Comparison of ENCODE assay signal across 13 cellular contexts in the genomic region with DNA sequence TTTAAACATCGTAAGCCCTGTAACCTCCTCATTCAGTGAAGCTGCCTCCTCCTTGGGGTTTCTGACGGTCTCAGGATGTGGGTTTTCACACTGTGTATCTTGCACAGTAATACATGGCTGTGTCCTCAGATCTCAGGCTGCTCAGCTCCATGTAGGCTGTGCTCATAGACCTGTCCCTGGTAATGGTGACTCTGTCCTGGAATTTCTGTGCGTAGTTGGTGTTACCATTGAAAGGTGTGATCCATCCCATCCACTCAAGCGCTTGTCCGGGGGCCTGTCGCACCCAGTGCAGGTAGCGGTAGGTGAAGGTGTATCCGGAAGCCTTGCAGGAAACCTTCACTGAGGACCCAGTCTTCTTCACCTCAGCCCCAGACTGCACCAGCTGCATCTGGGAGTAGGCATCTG.
DNase-seq lines count a peak whose midpoint lies in the region; ATAC-seq and TF ChIP-seq lines count a peak whose summit lies in the region.
"Had no signal": no experiment of that assay in that cellular context is flagged by ENCODE, and none has a peak within 500 bp of the region (broad histone marks: within the 10 kb centered on the region; RNA-seq: fewer than 3 reads in every experiment).

No MANE protein-coding gene starts in this region.

- no peak for TF ChIP-seq CTCF in colonic mucosa (IDR thresholded peaks at IDR 0.05)

- DNase-seq in T-cell: peak; percentile 30 to 77 (median 61)
- peak; percentile 39 for DNase-seq in activated CD8-positive, alpha-beta memory T cell treated with anti-CD3 and anti-CD28 coated beads, Interleukin-2, amount 50 U/mL, for 4 hours
- peak; percentile 20 for DNase-seq in colonic mucosa
- DNase-seq in stimulated activated naive CD4-positive, alpha-beta T cell treated with Interleukin-2 at 50 U/mL for 16 hours (lab: John Stamatoyannopoulos, UW): peak; percentile 36
- no peak for DNase-seq in NCI-H1048 (lab: John Stamatoyannopoulos, UW)
- no peak for DNase-seq in superior temporal gyrus (ENCODE audit: extremely low spot score)
- no peak for DNase-seq in KG1 (lab: John Stamatoyannopoulos, UW)
- DNase-seq: adrenal gland, Calu3, NCI-H1694 had no signal

- intact Hi-C loops in colonic mucosa (cut with DNase I): no loop called here

- peaks cover 63 to 82% (median 64%) of the 10 kb centered on the region in 3 donors for H3K4me1 Mint-ChIP-seq in T-cell
- H3K4me1 Mint-ChIP-seq: GM23338 had no signal

- CTCF ChIA-PET in T-cell (lab: Charles Lee): interaction anchor here (0.6 to 2.2 kb wide), 8 partner anchors 14 to 91 kb away, joined by 3 to 8 read pairs (median 4); no protein-coding TSS in a partner anchor

- H3K9me3 Mint-ChIP-seq in T-cell: no peaks in the 10 kb centered on the region
- H3K9me3 Mint-ChIP-seq: dendritic cell treated with granulocyte-macrophage colony-stimulating factor and Interleukin-4, amounts not matched to agents 40 ng/mL and 50 ng/mL, for 4 days had no signal

- H3K36me3 Mint-ChIP-seq in T-cell: no peaks in the 10 kb centered on the region

- H3K27ac Mint-ChIP-seq in T-cell: peak overlapping the region; percentile 92 to 97
- H3K27ac Mint-ChIP-seq: dendritic cell treated with granulocyte-macrophage colony-stimulating factor and Interleukin-4, amounts not matched to agents 40 ng/mL and 50 ng/mL, for 4 days; GM23338 had no signal

- H3K36me3 ChIP-seq in colonic mucosa: no peaks in the 10 kb centered on the region
- H3K36me3 ChIP-seq: adrenal gland had no signal

- H3K27ac ChIP-seq in colonic mucosa: no peak overlapping the region
- H3K27ac ChIP-seq: adrenal gland had no signal

- POLR2A ChIA-PET in T-cell (lab: Charles Lee): no interaction called here

- no peaks in the 10 kb centered on the region for H3K9me3 ChIP-seq in colonic mucosa
- H3K9me3 ChIP-seq: adrenal gland had no signal

- no peak overlapping the region for H3K9ac ChIP-seq in colonic mucosa (ENCODE audit: low read depth in 2 of 2, low read length in 2 of 2)

- no peaks in the 10 kb centered on the region for H3K4me1 ChIP-seq in colonic mucosa
- H3K4me1 ChIP-seq: adrenal gland had no signal

- H3K27me3 ChIP-seq in colonic mucosa: no peaks in the 10 kb centered on the region
- H3K27me3 ChIP-seq: adrenal gland had no signal

- peak overlapping the region; percentile 69 to 78 (median 73) for H3K4me3 Mint-ChIP-seq in T-cell
- H3K4me3 Mint-ChIP-seq: dendritic cell treated with granulocyte-macrophage colony-stimulating factor and Interleukin-4, amounts not matched to agents 40 ng/mL and 50 ng/mL, for 4 days; GM23338 had no signal

- no peak overlapping the region for H3K4me3 ChIP-seq in colonic mucosa
- H3K4me3 ChIP-seq: adrenal gland, GM23338 had no signal

- peak; percentile 76 to 82 (median 81) for ATAC-seq in T-cell (replicated peaks in 1 of 4)
- ATAC-seq: GM23338, sciatic nerve had no signal

- peaks cover 0 to 7% of the 10 kb centered on the region in 2 donors for H3K27me3 Mint-ChIP-seq in T-cell

Comparison
In these comparisons a context has a peak if more than half of its experiments do, and no peak if none do; other contexts are left out.
1. DNase-seq: peak in T-cell (34 of 34), activated CD8-positive, alpha-beta memory T cell treated with anti-CD3 and anti-CD28 coated beads, Interleukin-2, amount 50 U/mL, for 4 hours (single experiment), colonic mucosa (single experiment) and stimulated activated naive CD4-positive, alpha-beta T cell treated with Interleukin-2 at 50 U/mL for 16 hours (single experiment); none in NCI-H1048 (single experiment), superior temporal gyrus (single experiment) and KG1 (single experiment).